Comparison of ENCODE assay signal across 11 cellular contexts in genomic region chr17:57485916-57486315, GRCh38.
DNase-seq lines count a peak whose midpoint lies in the region; ATAC-seq and TF ChIP-seq lines count a peak whose summit lies in the region.
"Had no signal": no experiment of that assay in that cellular context is flagged by ENCODE, and none has a peak within 500 bp of the region (broad histone marks: within the 10 kb centered on the region; RNA-seq: fewer than 3 reads in every experiment).

No MANE protein-coding gene starts in this region.

- peaks cover 42% of the 10 kb centered on the region for H3K4me1 ChIP-seq in DOHH2 (ENCODE audit: control insufficient read depth, low read length)
- peaks cover 40% of the 10 kb centered on the region for H3K4me1 ChIP-seq in OCI-LY7 (ENCODE audit: insufficient read depth, low read length, poor library complexity, severe bottlenecking)
- peaks cover 8% of the 10 kb centered on the region for H3K4me1 ChIP-seq in PC-3 (ENCODE audit: insufficient read depth, low read length)

- CTCF ChIA-PET in OCI-LY7 (lab: Charles Lee; ENCODE audit: unreplicated experiment) (no interaction called here), PC-3 (lab: Charles Lee) (no interaction called here)

- peak overlapping the region; percentile 95 for H3K27ac Mint-ChIP-seq in neural crest cell (ENCODE audit: unreplicated experiment)

- H3K27me3 Mint-ChIP-seq in neural crest cell (ENCODE audit: low read depth): no peaks in the 10 kb centered on the region

- H3K36me3 Mint-ChIP-seq in neural crest cell (ENCODE audit: low read depth): peaks cover 4% of the 10 kb centered on the region

- H3K36me3 ChIP-seq in DOHH2 (ENCODE audit: control insufficient read depth, low read length) (peaks cover 7% of the 10 kb centered on the region; the same call in 1 of the 2 replicates), OCI-LY7 (ENCODE audit: insufficient read depth, low read length) (no peaks in the 10 kb centered on the region), PC-3 (ENCODE audit: low read depth, low read length) (no peaks in the 10 kb centered on the region)
- H3K36me3 ChIP-seq: right atrium auricular region had no signal

- TF ChIP-seq CTCF in DOHH2 (IDR thresholded peaks at IDR 0.05; ENCODE audit: low read depth, low read length, poor library complexity, severe bottlenecking) (no peak), GM20000 (IDR thresholded peaks at IDR 0.05; ENCODE audit: extremely low read depth, missing control alignments) (no peak), OCI-LY7 (conservative IDR thresholded peaks at IDR 0.05; ENCODE audit: low read length) (no peak), neural crest cell (conservative IDR thresholded peaks at IDR 0.05) (no peak), PC-3 (conservative IDR thresholded peaks at IDR 0.05; ENCODE audit: low read depth, low read length) (no peak)

- H3K9me2 ChIP-seq in DOHH2 (replicated peaks; ENCODE audit: control insufficient read depth, low read length) (no peaks in the 10 kb centered on the region), OCI-LY7 (ENCODE audit: insufficient read depth, low read length) (no peaks in the 10 kb centered on the region), PC-3 (replicated peaks; ENCODE audit: low read length) (no peaks in the 10 kb centered on the region)

- H3F3A ChIP-seq in DOHH2 (ENCODE audit: control insufficient read depth, insufficient read depth) (no peaks in the 10 kb centered on the region), PC-3 (ENCODE audit: low read length, unreplicated experiment) (no peaks in the 10 kb centered on the region)

- H4K20me1 ChIP-seq in DOHH2 (ENCODE audit: control insufficient read depth, insufficient read depth, low read depth, low read length) (peaks cover 2% of the 10 kb centered on the region; the same call in 1 of the 2 replicates), OCI-LY7 (ENCODE audit: insufficient read depth, low read length) (no peaks in the 10 kb centered on the region), PC-3 (ENCODE audit: low read length) (no peaks in the 10 kb centered on the region)

- ATAC-seq in HG02970 (IDR thresholded peaks at IDR 0.05; ENCODE audit: low FRiP score, unreplicated experiment) (no peak), HG03159 (IDR thresholded peaks at IDR 0.05; ENCODE audit: unreplicated experiment) (no peak), PC-3 (no peak)

- BruUV-seq in OCI-LY7 (replicated peaks; lab: Mats Ljungman, UMichigan) (no TSS peak), PC-3 (replicated peaks; lab: Mats Ljungman, UMichigan) (no TSS peak)

- H3K79me2 ChIP-seq in DOHH2 (ENCODE audit: control insufficient read depth, low read length) (peaks cover 41% of the 10 kb centered on the region), OCI-LY7 (ENCODE audit: insufficient read depth, low read depth, low read length) (no peaks in the 10 kb centered on the region), PC-3 (ENCODE audit: low read length) (no peaks in the 10 kb centered on the region)

- no peak overlapping the region for H3K9ac ChIP-seq in PC-3 (ENCODE audit: low read length)

- H3K9me3 ChIP-seq in DOHH2 (ENCODE audit: control insufficient read depth, insufficient read depth, low read length): no peaks in the 10 kb centered on the region
- no peaks in the 10 kb centered on the region for H3K9me3 ChIP-seq in OCI-LY7 (ENCODE audit: low read length)
- no peaks in the 10 kb centered on the region for H3K9me3 ChIP-seq in PC-3 (ENCODE audit: low read length)
- H3K9me3 ChIP-seq: right atrium auricular region had no signal

- H3K27me3 ChIP-seq in DOHH2 (ENCODE audit: control insufficient read depth, low read length) (no peaks in the 10 kb centered on the region), PC-3 (ENCODE audit: low read length) (no peaks in the 10 kb centered on the region)
- H3K27me3 ChIP-seq: right atrium auricular region had no signal

- peak; percentile 37 for DNase-seq in GM20000 (ENCODE audit: low spot score)
- no peak for DNase-seq in OCI-LY7 (ENCODE audit: low spot score)
- DNase-seq in neural crest cell (ENCODE audit: low read depth, low spot score): no peak
- DNase-seq in PC-3: no peak
- DNase-seq: C1 segment of cervical spinal cord, NCI-H2171, SIG-M5 had no signal

- no peaks in the 10 kb centered on the region for H3K9me3 Mint-ChIP-seq in neural crest cell

- H3K4me2 ChIP-seq in DOHH2 (ENCODE audit: low read length) (peak overlapping the region; percentile 46), OCI-LY7 (ENCODE audit: low read length) (peak overlapping the region; percentile 41), PC-3 (ENCODE audit: low read length) (no peak overlapping the region)

- peaks cover 69% of the 10 kb centered on the region for H3K4me1 Mint-ChIP-seq in neural crest cell

- H2AFZ ChIP-seq in OCI-LY7 (ENCODE audit: low read length) (no peak overlapping the region), PC-3 (ENCODE audit: low read length) (no peak overlapping the region)

- no peak overlapping the region for H3K4me3 Mint-ChIP-seq in neural crest cell

- no peak overlapping the region for H3K27ac ChIP-seq in DOHH2 (ENCODE audit: low read depth, low read length)
- H3K27ac ChIP-seq in OCI-LY7 (ENCODE audit: low read depth, low read length, poor library complexity, severe bottlenecking): no peak overlapping the region
- H3K27ac ChIP-seq in PC-3 (ENCODE audit: low read length): no peak overlapping the region
- H3K27ac ChIP-seq: right atrium auricular region had no signal

- POLR2A ChIA-PET in OCI-LY7 (lab: Charles Lee): interaction anchor here (0.7 to 0.9 kb wide), 2 partner anchors 41 to 42 kb away, joined by 3 read pairs; no protein-coding TSS in a partner anchor
- POLR2A ChIA-PET in PC-3 (lab: Charles Lee; ENCODE audit: unreplicated experiment): interaction anchor here (0.6 kb wide), 1 partner anchor 258 kb away, joined by 4 read pairs; no protein-coding TSS in a partner anchor

- intact Hi-C loops in OCI-LY7 (cut with micrococcal nuclease; ENCODE audit: unreplicated experiment) (no loop called here), PC-3 (cut with micrococcal nuclease) (no loop called here)

- peak overlapping the region; percentile 18 for H3K4me3 ChIP-seq in DOHH2 (ENCODE audit: low read length)
- H3K4me3 ChIP-seq in OCI-LY7 (ENCODE audit: low read depth, low read length, poor library complexity, severe bottlenecking): no peak overlapping the region
- no peak overlapping the region for H3K4me3 ChIP-seq in PC-3 (ENCODE audit: low read length)
- H3K4me3 ChIP-seq: right atrium auricular region had no signal
